Comparison of ENCODE assay signal across 23 cellular contexts in genomic region chr7:37016073-37016878, GRCh38.
DNase-seq lines count a peak whose midpoint lies in the region; ATAC-seq and TF ChIP-seq lines count a peak whose summit lies in the region.
"Had no signal": no experiment of that assay in that cellular context is flagged by ENCODE, and none has a peak within 500 bp of the region (broad histone marks: within the 10 kb centered on the region; RNA-seq: fewer than 3 reads in every experiment).

No MANE protein-coding gene starts in this region.

- H3K27ac ChIP-seq in CD8-positive, alpha-beta T cell (ENCODE audit: low read depth, low read length), result no peak overlapping the region
- peak overlapping the region; percentile 26 to 83 (median 41) for H3K27ac ChIP-seq in right lobe of liver
- H3K27ac ChIP-seq: psoas muscle, SJSA1 had no signal

- H3K9me3 Mint-ChIP-seq in CD8-positive, alpha-beta T cell, result peaks cover 6% of the 10 kb centered on the region
- no peaks in the 10 kb centered on the region for H3K9me3 Mint-ChIP-seq in activated T-helper 17 cell treated with anti-CD3 and anti-CD28 coated beads, Interleukin-2, amount 50 U/mL, for 72 hours
- H3K9me3 Mint-ChIP-seq: activated CD4-positive, alpha-beta memory T cell treated with anti-CD3 and anti-CD28 coated beads for 36 hours; HFFc6 had no signal

- no peak for ATAC-seq in CD8-positive, alpha-beta T cell
- peak; percentile 47 for ATAC-seq in HG03378 (IDR thresholded peaks at IDR 0.05; ENCODE audit: unreplicated experiment)
- ATAC-seq in activated T-helper 17 cell treated with anti-CD3 and anti-CD28 coated beads, Interleukin-2, amount 50 U/mL, for 72 hours (replicated peaks), result no peak
- ATAC-seq in right lobe of liver, result peak; percentile 80 to 88 (median 86)
- no peak for ATAC-seq in GM21447 (IDR thresholded peaks at IDR 0.05; ENCODE audit: unreplicated experiment)
- ATAC-seq: left colon, mucosa of descending colon, psoas muscle had no signal

- DNase-seq in CD8-positive, alpha-beta T cell, result no peak
- peak in 1 of 3 donors; percentile 19 for DNase-seq in right lobe of liver
- DNase-seq in DMS153 treated with DMSO at 0.1 percent for 48 hours (lab: John Stamatoyannopoulos, UW; ENCODE audit: unreplicated experiment), result no peak
- no peak for DNase-seq in NCI-H1105 treated with DMSO at 0.1 percent for 48 hours (lab: John Stamatoyannopoulos, UW)
- no peak for DNase-seq in midbrain (lab: John Stamatoyannopoulos, UW)
- DNase-seq: activated CD4-positive, alpha-beta memory T cell treated with anti-CD3 and anti-CD28 coated beads for 36 hours; activated CD4-positive, CD25-positive, alpha-beta regulatory T cell; activated naive CD4-positive, alpha-beta T cell treated with Interleukin-2 at 50 U/mL for 16 hours; activated T-cell treated with anti-CD3 and anti-CD28 coated beads, Interleukin-2, amount 50 U/mL, for 1 hour; EL; HFFc6; left colon; mucosa of descending colon; NCI-H2081; NCI-H446; stimulated activated CD4-positive, alpha-beta T cell treated with anti-CD3 and anti-CD28 coated beads, Interleukin-4, amount 100 ng/mL, for 1 hour; T-helper 2 cell; trophoblast cell had no signal

- no peak overlapping the region for H3K4me3 Mint-ChIP-seq in CD8-positive, alpha-beta T cell
- no peak overlapping the region for H3K4me3 Mint-ChIP-seq in activated T-helper 17 cell treated with anti-CD3 and anti-CD28 coated beads, Interleukin-2, amount 50 U/mL, for 72 hours
- H3K4me3 Mint-ChIP-seq: activated CD4-positive, alpha-beta memory T cell treated with anti-CD3 and anti-CD28 coated beads for 36 hours; HFFc6 had no signal

- intact Hi-C loops in CD8-positive, alpha-beta T cell (cut with DNase I, micrococcal nuclease), result no loop called here
- intact Hi-C loops in right lobe of liver (cut with DNase I), result no loop called here

- H3K4me1 Mint-ChIP-seq in CD8-positive, alpha-beta T cell (ENCODE audit: low read depth), result peaks cover 19% of the 10 kb centered on the region
- peaks cover 4% of the 10 kb centered on the region for H3K4me1 Mint-ChIP-seq in activated T-helper 17 cell treated with anti-CD3 and anti-CD28 coated beads, Interleukin-2, amount 50 U/mL, for 72 hours

- no peaks in the 10 kb centered on the region for H3K9me3 ChIP-seq in CD8-positive, alpha-beta T cell (ENCODE audit: low read length)
- H3K9me3 ChIP-seq in right lobe of liver, result no peaks in the 10 kb centered on the region
- H3K9me3 ChIP-seq: mucosa of descending colon, psoas muscle, SJSA1 had no signal

- POLR2A ChIA-PET in CD8-positive, alpha-beta T cell (lab: Charles Lee), result interaction anchor here (0.6 kb wide), 1 partner anchor 8 kb away, joined by 3 read pairs; no protein-coding TSS in a partner anchor

- H3K27ac Mint-ChIP-seq in CD8-positive, alpha-beta T cell, result peak overlapping the region; percentile 29
- H3K27ac Mint-ChIP-seq in activated T-helper 17 cell treated with anti-CD3 and anti-CD28 coated beads, Interleukin-2, amount 50 U/mL, for 72 hours, result peak overlapping the region; percentile 26
- H3K27ac Mint-ChIP-seq: activated CD4-positive, alpha-beta memory T cell treated with anti-CD3 and anti-CD28 coated beads for 36 hours; HFFc6 had no signal

- no peak for TF ChIP-seq CTCF in CD8-positive, alpha-beta T cell (IDR thresholded peaks at IDR 0.05)
- no peak for TF ChIP-seq CTCF in right lobe of liver (IDR thresholded peaks at IDR 0.05)

- H3K27me3 Mint-ChIP-seq in CD8-positive, alpha-beta T cell (ENCODE audit: low read depth), result no peaks in the 10 kb centered on the region
- no peaks in the 10 kb centered on the region for H3K27me3 Mint-ChIP-seq in activated T-helper 17 cell treated with anti-CD3 and anti-CD28 coated beads, Interleukin-2, amount 50 U/mL, for 72 hours
- H3K27me3 Mint-ChIP-seq: activated CD4-positive, alpha-beta memory T cell treated with anti-CD3 and anti-CD28 coated beads for 36 hours had no signal

- WGBS in right lobe of liver (ENCODE audit: insufficient coverage, low coverage, low lambda C conversion rate, missing lambda C conversion rate), result 80% methylated on average over 10 of the region's 10 CpGs

- H3K36me3 Mint-ChIP-seq in CD8-positive, alpha-beta T cell, result peaks cover 51% of the 10 kb centered on the region
- peaks cover 45% of the 10 kb centered on the region for H3K36me3 Mint-ChIP-seq in activated T-helper 17 cell treated with anti-CD3 and anti-CD28 coated beads, Interleukin-2, amount 50 U/mL, for 72 hours (ENCODE audit: low read depth)

- TF ChIP-seq POLR2A in right lobe of liver (IDR thresholded peaks at IDR 0.05), result no peak

- no peaks in the 10 kb centered on the region for H3K4me1 ChIP-seq in CD8-positive, alpha-beta T cell (ENCODE audit: insufficient read depth, low read length)
- peaks cover 0 to 17% (median 6%) of the 10 kb centered on the region in 4 donors for H3K4me1 ChIP-seq in right lobe of liver
- H3K4me1 ChIP-seq: psoas muscle, SJSA1 had no signal

- CTCF ChIA-PET in CD8-positive, alpha-beta T cell (lab: Charles Lee), result interaction anchor here (0.7 kb wide), 1 partner anchor 1076 kb away, joined by 3 read pairs; no protein-coding TSS in a partner anchor

- H3K4me3 ChIP-seq in CD8-positive, alpha-beta T cell (ENCODE audit: low read depth, low read length), result no peak overlapping the region
- H3K4me3 ChIP-seq in right lobe of liver, result peak overlapping the region in 1 of 3 donors; percentile 5
- H3K4me3 ChIP-seq: mucosa of descending colon, psoas muscle, SJSA1 had no signal

- peaks cover 22% of the 10 kb centered on the region for H3K36me3 ChIP-seq in CD8-positive, alpha-beta T cell (ENCODE audit: insufficient read depth, low read length)
- peaks cover 0 to 13% (median 3%) of the 10 kb centered on the region in 4 donors for H3K36me3 ChIP-seq in right lobe of liver
- H3K36me3 ChIP-seq: SJSA1 had no signal

- H3K27me3 ChIP-seq in CD8-positive, alpha-beta T cell (ENCODE audit: insufficient read depth, low read length), result no peaks in the 10 kb centered on the region
- H3K27me3 ChIP-seq in right lobe of liver, result no peaks in the 10 kb centered on the region
- H3K27me3 ChIP-seq: SJSA1 had no signal

Comparison
In these comparisons a context has a peak if more than half of its experiments do, and no peak if none do; other contexts are left out.
1. ATAC-seq: peak in HG03378 (single experiment) and right lobe of liver (4 of 4); none in CD8-positive, alpha-beta T cell (single experiment), activated T-helper 17 cell treated with anti-CD3 and anti-CD28 coated beads, Interleukin-2, amount 50 U/mL, for 72 hours (single experiment) and GM21447 (single experiment).